Comparison of ENCODE assay signal across 8 cellular contexts in the genomic region with DNA sequence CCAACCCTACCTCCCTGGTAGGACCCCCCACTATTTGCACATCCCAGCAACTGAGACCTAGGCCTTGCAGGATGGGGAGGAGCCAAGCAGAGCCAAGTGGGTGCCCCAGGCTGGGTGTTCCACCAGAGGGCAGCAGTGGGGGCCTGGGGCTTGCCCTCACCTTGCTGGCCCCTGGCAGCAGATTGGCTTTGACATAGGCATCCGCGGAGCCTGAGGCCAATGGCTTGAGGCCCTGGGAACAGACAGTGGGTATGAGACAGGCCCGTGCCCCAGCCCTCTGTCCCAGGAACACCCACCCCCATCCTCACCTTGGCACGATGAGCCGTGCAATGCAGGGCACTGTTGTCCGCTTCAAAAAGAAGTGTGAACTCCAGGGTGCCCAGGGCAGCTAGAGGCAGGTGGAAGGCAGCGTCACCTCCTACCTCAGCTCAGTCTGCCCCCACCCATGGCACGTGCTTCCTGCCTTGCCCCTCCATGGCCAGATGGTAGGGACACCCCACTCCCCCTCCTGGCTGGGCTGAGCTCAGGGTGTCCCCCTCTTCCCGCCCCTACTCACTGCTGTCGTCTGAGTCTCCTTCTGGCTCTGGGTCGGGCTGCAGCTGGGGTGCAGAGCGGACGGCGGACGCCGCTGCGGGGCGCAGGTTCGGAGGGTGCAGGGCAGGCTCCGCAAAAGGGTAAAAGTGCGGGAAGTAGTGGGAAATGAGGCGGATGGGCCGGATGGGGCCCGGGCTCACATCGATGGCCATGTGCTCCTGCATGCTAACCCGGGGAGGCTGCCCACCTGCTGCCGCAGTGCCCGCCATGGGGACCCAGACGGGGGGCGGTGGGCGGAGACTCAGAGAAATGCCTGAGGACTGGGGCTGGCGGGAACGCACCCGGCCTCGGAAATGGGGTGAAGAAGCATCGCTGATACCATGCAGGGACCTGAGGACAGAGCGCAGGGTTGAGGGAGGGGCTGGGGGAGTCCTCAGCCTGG. TPM values are rescaled to one million over a fixed set of nuclear protein-coding genes. Genes with fewer than 3 reads are reported as not detected.
DNase-seq lines count a peak whose midpoint lies in the region; ATAC-seq lines count a peak whose summit lies in the region.

No MANE protein-coding gene starts in this region.

- peak; percentile 44 for DNase-seq in GDM1 (lab: John Stamatoyannopoulos, UW)
- peak; percentile 30 for DNase-seq in M059J (ENCODE audit: low read depth)
- peak; percentile 41 to 46 for DNase-seq in activated CD4-positive, alpha-beta T cell treated with anti-CD3 and anti-CD28 coated beads for 4 hours
- peak; percentile 6 for DNase-seq in renal cortical epithelial cell (ENCODE audit: low read depth)
- DNase-seq in NK-92 (lab: John Stamatoyannopoulos, UW; ENCODE audit: unreplicated experiment): no peak
- no peak for DNase-seq in hypothalamus (lab: John Stamatoyannopoulos, UW)

- ATAC-seq in esophagus mucosa (peak; percentile 62), GM18498 (IDR thresholded peaks at IDR 0.05; ENCODE audit: unreplicated experiment) (no peak)

RNA-seq across cellular contexts. Expression of a gene that starts 9.0 kb away (rescaled TPM):
- 118 and 153 TPM in 2 replicates for total RNA-seq in M059J (2014; rRNA removed; shearing (Covaris generic))
- total RNA-seq in esophagus mucosa (140 TPM), renal cortical epithelial cell (184 and 192 TPM in 2 replicates)

RNA-seq across cellular contexts. Expression of a gene that starts 14.0 kb away (rescaled TPM):
- total RNA-seq in M059J (2014; rRNA removed; shearing (Covaris generic)): 2.6 and 5.7 TPM in 2 replicates
- total RNA-seq in esophagus mucosa: 56.0 TPM
- 3.9 and 8.2 TPM in 2 replicates for total RNA-seq in renal cortical epithelial cell

RNA-seq across cellular contexts. Expression of a gene that starts 23.8 kb away (rescaled TPM):
- not detected in 2 replicates for total RNA-seq in M059J (2014; rRNA removed; shearing (Covaris generic))
- total RNA-seq in esophagus mucosa (not detected), renal cortical epithelial cell (not detected in 2 replicates)

RNA-seq across cellular contexts. Expression of a gene that starts 32.1 kb away (rescaled TPM):
- 436 and 441 TPM in 2 replicates for total RNA-seq in M059J (2014; rRNA removed; shearing (Covaris generic))
- total RNA-seq in esophagus mucosa (2,342 TPM), renal cortical epithelial cell (1,794 and 3,608 TPM in 2 replicates)

RNA-seq across cellular contexts. Expression of a gene that starts 34.8 kb away (rescaled TPM):
- 0.91 TPM in 2 replicates for total RNA-seq in M059J (2014; rRNA removed; shearing (Covaris generic))
- total RNA-seq in esophagus mucosa (0.20 TPM), renal cortical epithelial cell (0.10 and 0.17 TPM in 2 replicates)

Comparison
In these comparisons a context has a peak if more than half of its experiments do, and no peak if none do; other contexts are left out.
1. DNase-seq: peak in GDM1 (single experiment), M059J (single experiment), activated CD4-positive, alpha-beta T cell treated with anti-CD3 and anti-CD28 coated beads for 4 hours (2 of 2) and renal cortical epithelial cell (single experiment); none in NK-92 (single experiment) and hypothalamus (0 of 51).